In genomic region chr10:102919237-102919959, GRCh38 we compare ENCODE assay signal across 1 cellular context.
TF ChIP-seq lines count a peak whose summit lies in the region.

No MANE protein-coding gene starts in this region.

TF ChIP-seq in HepG2, 621 proteins besides CTCF, POLR2A, EP300 and RAD21 (continued from another document and continues in another):
- TF ChIP-seq, protein P1, sequence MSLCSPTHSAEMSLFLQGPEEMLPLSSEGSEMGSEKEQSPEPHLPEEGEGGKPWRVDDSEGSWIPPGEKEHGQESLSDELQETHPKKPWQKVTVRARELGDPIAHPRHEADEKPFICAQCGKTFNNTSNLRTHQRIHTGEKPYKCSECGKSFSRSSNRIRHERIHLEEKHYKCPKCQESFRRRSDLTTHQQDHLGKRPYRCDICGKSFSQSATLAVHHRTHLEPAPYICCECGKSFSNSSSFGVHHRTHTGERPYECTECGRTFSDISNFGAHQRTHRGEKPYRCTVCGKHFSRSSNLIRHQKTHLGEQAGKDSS (CRISPR knock-in tag; IDR thresholded peaks at IDR 0.05; ENCODE audit: borderline replicate concordance, low read depth), result 0 out of 2 replicates have a peak, but pooled peaks have one; percentile 43
- TF ChIP-seq PRDM15 (CRISPR knock-in tag; IDR thresholded peaks at IDR 0.05), result no peak; the same call in 1 of the 2 replicates
- no peak for TF ChIP-seq IRF1 (CRISPR knock-in tag; IDR thresholded peaks at IDR 0.05; ENCODE audit: low read depth)
- peak; percentile 82; the same call in 1 of the 2 replicates for TF ChIP-seq TFDP1 (CRISPR knock-in tag; IDR thresholded peaks at IDR 0.05; ENCODE audit: borderline replicate concordance)
- TF ChIP-seq, protein P2, sequence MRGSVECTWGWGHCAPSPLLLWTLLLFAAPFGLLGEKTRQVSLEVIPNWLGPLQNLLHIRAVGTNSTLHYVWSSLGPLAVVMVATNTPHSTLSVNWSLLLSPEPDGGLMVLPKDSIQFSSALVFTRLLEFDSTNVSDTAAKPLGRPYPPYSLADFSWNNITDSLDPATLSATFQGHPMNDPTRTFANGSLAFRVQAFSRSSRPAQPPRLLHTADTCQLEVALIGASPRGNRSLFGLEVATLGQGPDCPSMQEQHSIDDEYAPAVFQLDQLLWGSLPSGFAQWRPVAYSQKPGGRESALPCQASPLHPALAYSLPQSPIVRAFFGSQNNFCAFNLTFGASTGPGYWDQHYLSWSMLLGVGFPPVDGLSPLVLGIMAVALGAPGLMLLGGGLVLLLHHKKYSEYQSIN (CRISPR knock-in tag; IDR thresholded peaks at IDR 0.05; ENCODE audit: borderline replicate concordance), result no peak; the same call in 1 of the 2 replicates
- TF ChIP-seq ZNF337 (CRISPR knock-in tag; IDR thresholded peaks at IDR 0.05; ENCODE audit: borderline replicate concordance, low read depth), result no peak
- peak; percentile 78; the same call in 1 of the 2 replicates for TF ChIP-seq RNF2 (conservative IDR thresholded peaks at IDR 0.05; ENCODE audit: low read depth)
- TF ChIP-seq JUN (CRISPR knock-in tag; IDR thresholded peaks at IDR 0.05), result 0 out of 2 replicates have a peak, but pooled peaks have one; percentile 2
- TF ChIP-seq SMYD3 (CRISPR knock-in tag; IDR thresholded peaks at IDR 0.05), result peak; percentile 16; the same call in 1 of the 2 replicates
- no peak for TF ChIP-seq MYNN (CRISPR knock-in tag; IDR thresholded peaks at IDR 0.05; ENCODE audit: low read depth)
- TF ChIP-seq ATF7-NPFF (CRISPR knock-in tag; IDR thresholded peaks at IDR 0.05; ENCODE audit: low read depth), result peak; percentile 58; the same call in 1 of the 2 replicates
- no peak for TF ChIP-seq ZNF34 (CRISPR knock-in tag; IDR thresholded peaks at IDR 0.05; ENCODE audit: borderline replicate concordance)
- TF ChIP-seq, protein P3, sequence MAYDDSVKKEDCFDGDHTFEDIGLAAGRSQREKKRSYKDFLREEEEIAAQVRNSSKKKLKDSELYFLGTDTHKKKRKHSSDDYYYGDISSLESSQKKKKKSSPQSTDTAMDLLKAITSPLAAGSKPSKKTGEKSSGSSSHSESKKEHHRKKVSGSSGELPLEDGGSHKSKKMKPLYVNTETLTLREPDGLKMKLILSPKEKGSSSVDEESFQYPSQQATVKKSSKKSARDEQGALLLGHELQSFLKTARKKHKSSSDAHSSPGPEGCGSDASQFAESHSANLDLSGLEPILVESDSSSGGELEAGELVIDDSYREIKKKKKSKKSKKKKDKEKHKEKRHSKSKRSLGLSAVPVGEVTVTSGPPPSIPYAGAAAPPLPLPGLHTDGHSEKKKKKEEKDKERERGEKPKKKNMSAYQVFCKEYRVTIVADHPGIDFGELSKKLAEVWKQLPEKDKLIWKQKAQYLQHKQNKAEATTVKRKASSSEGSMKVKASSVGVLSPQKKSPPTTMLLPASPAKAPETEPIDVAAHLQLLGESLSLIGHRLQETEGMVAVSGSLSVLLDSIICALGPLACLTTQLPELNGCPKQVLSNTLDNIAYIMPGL (CRISPR knock-in tag; IDR thresholded peaks at IDR 0.05; ENCODE audit: borderline replicate concordance in 1 of 2, low read depth in 1 of 2), result 0 out of 4 replicates have a peak, but pooled peaks of 1 of the 2 experiments have one; percentile 31
- no peak for TF ChIP-seq ZBTB20 (CRISPR knock-in tag; IDR thresholded peaks at IDR 0.05; ENCODE audit: borderline replicate concordance, low read depth)
- no peak for TF ChIP-seq RORA (CRISPR knock-in tag; IDR thresholded peaks at IDR 0.05)
- TF ChIP-seq POGK (CRISPR knock-in tag; conservative IDR thresholded peaks at IDR 0.05), result 0 out of 2 replicates have a peak, but pooled peaks have one; percentile 53
- TF ChIP-seq ZNF430 (CRISPR knock-in tag; IDR thresholded peaks at IDR 0.05), result peak; percentile 48; the same call in 1 of the 2 replicates
- TF ChIP-seq HMG20B (CRISPR knock-in tag; conservative IDR thresholded peaks at IDR 0.05), result no peak
- no peak for TF ChIP-seq NPAS2 (CRISPR knock-in tag; IDR thresholded peaks at IDR 0.05; ENCODE audit: borderline replicate concordance)
- 0 out of 2 replicates have a peak, but pooled peaks have one; percentile 28 for TF ChIP-seq AKAP8 (CRISPR knock-in tag; IDR thresholded peaks at IDR 0.05)
- TF ChIP-seq, protein P4, sequence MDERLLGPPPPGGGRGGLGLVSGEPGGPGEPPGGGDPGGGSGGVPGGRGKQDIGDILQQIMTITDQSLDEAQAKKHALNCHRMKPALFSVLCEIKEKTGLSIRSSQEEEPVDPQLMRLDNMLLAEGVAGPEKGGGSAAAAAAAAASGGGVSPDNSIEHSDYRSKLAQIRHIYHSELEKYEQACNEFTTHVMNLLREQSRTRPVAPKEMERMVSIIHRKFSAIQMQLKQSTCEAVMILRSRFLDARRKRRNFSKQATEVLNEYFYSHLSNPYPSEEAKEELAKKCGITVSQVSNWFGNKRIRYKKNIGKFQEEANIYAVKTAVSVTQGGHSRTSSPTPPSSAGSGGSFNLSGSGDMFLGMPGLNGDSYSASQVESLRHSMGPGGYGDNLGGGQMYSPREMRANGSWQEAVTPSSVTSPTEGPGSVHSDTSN (CRISPR knock-in tag; IDR thresholded peaks at IDR 0.05), result no peak
- no peak for TF ChIP-seq IRX3 (CRISPR knock-in tag; IDR thresholded peaks at IDR 0.05; ENCODE audit: borderline replicate concordance, low read depth)
- TF ChIP-seq FOSL1 (CRISPR knock-in tag; IDR thresholded peaks at IDR 0.05; ENCODE audit: borderline replicate concordance), result no peak
- TF ChIP-seq, protein P5, sequence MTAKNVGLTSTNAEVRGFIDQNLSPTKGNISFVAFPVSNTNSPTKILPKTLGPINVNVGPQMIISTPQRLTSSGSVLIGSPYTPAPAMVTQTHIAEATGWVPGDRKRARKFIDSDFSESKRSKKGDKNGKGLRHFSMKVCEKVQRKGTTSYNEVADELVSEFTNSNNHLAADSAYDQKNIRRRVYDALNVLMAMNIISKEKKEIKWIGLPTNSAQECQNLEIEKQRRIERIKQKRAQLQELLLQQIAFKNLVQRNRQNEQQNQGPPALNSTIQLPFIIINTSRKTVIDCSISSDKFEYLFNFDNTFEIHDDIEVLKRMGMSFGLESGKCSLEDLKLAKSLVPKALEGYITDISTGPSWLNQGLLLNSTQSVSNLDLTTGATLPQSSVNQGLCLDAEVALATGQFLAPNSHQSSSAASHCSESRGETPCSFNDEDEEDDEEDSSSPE (CRISPR knock-in tag; IDR thresholded peaks at IDR 0.05), result peak; percentile 64; the same call in 1 of the 2 replicates
- TF ChIP-seq FLYWCH1 (CRISPR knock-in tag; IDR thresholded peaks at IDR 0.05), result no peak
- peak; percentile 85; the same call in 1 of the 2 replicates for TF ChIP-seq SP4 (CRISPR knock-in tag; IDR thresholded peaks at IDR 0.05)
- peak; percentile 69; the same call in 1 of the 2 replicates for TF ChIP-seq ZBTB7A (CRISPR knock-in tag; IDR thresholded peaks at IDR 0.05)
- TF ChIP-seq JARID2 (CRISPR knock-in tag; IDR thresholded peaks at IDR 0.05; ENCODE audit: insufficient replicate concordance), result no peak
- TF ChIP-seq ZNF761 (CRISPR knock-in tag; conservative IDR thresholded peaks at IDR 0.05), result no peak
- 0 out of 2 replicates have a peak, but pooled peaks have one; percentile 32 for TF ChIP-seq ZBTB43 (CRISPR knock-in tag; conservative IDR thresholded peaks at IDR 0.05)
- TF ChIP-seq ZNF720 (CRISPR knock-in tag; IDR thresholded peaks at IDR 0.05), result no peak
- no peak for TF ChIP-seq ZMAT5 (CRISPR knock-in tag; IDR thresholded peaks at IDR 0.05; ENCODE audit: borderline replicate concordance, low read depth)
- TF ChIP-seq RBAK (CRISPR knock-in tag; IDR thresholded peaks at IDR 0.05), result no peak
- TF ChIP-seq TP53 (CRISPR knock-in tag; conservative IDR thresholded peaks at IDR 0.05), result no peak
- peak; percentile 88 for TF ChIP-seq ZNF704 (CRISPR knock-in tag; IDR thresholded peaks at IDR 0.05; ENCODE audit: borderline replicate concordance)
- TF ChIP-seq HDAC2 (CRISPR knock-in tag; IDR thresholded peaks at IDR 0.05), result peak; percentile 37; the same call in 1 of the 2 replicates
- TF ChIP-seq ZNF879 (CRISPR knock-in tag; IDR thresholded peaks at IDR 0.05), result no peak
- TF ChIP-seq THRA (CRISPR knock-in tag; IDR thresholded peaks at IDR 0.05; ENCODE audit: borderline replicate concordance), result no peak
- no peak for TF ChIP-seq ZNF367 (CRISPR knock-in tag; IDR thresholded peaks at IDR 0.05; ENCODE audit: borderline replicate concordance)
- no peak for TF ChIP-seq ZNF136 (CRISPR knock-in tag; IDR thresholded peaks at IDR 0.05; ENCODE audit: low read depth)
